In genomic region chr6:28943223-28943556, GRCh38 we compare ENCODE assay signal across 8 cellular contexts. TPM values are rescaled to one million over a fixed set of nuclear protein-coding genes. Genes with fewer than 3 reads are reported as not detected.
DNase-seq lines count a peak whose midpoint lies in the region; ATAC-seq and TF ChIP-seq lines count a peak whose summit lies in the region.

No MANE protein-coding gene starts in this region.

- H3K36me3 ChIP-seq in HUES64 (ENCODE audit: insufficient read depth, low read length) (no peaks in the 10 kb centered on the region), testis (ENCODE audit: low read depth, missing control alignments) (no peaks in the 10 kb centered on the region)

- H3K27ac Mint-ChIP-seq in CD14-positive monocyte (peak overlapping the region in 4 of 7 donors; percentile 61 to 90 (median 84)), brain (peak overlapping the region in 2 of 5 experiments; percentile 70 to 86)
- peak overlapping the region; percentile 90 to 94 for H3K27ac Mint-ChIP-seq in natural killer cell treated with Interleukin-12 subunit alpha and Interleukin-12 subunit beta and Interleukin-15 and Interleukin-18, amount 100 ng/mL, for 72 hours

- no peaks in the 10 kb centered on the region for H3K27me3 Mint-ChIP-seq in CD14-positive monocyte (ENCODE audit: low read depth in 3 of 3)
- H3K27me3 Mint-ChIP-seq in brain: peaks cover 13% of the 10 kb centered on the region
- H3K27me3 Mint-ChIP-seq in natural killer cell treated with Interleukin-12 subunit alpha and Interleukin-12 subunit beta and Interleukin-15 and Interleukin-18, amount 100 ng/mL, for 72 hours: no peaks in the 10 kb centered on the region

- no peaks in the 10 kb centered on the region for H3K4me1 ChIP-seq in HUES64 (ENCODE audit: insufficient read depth, low read length)
- peaks cover 10% of the 10 kb centered on the region for H3K4me1 ChIP-seq in testis

- H3K9ac ChIP-seq in HUES64 (ENCODE audit: low read depth, low read length): no peak overlapping the region

- TF ChIP-seq CTCF in CD14-positive monocyte (IDR thresholded peaks at IDR 0.05) (no peak), brain (conservative IDR thresholded peaks at IDR 0.05) (no peak), testis (IDR thresholded peaks at IDR 0.05) (no peak)

- H3K27me3 ChIP-seq in HUES64 (ENCODE audit: insufficient read depth, low read length) (no peaks in the 10 kb centered on the region), testis (no peaks in the 10 kb centered on the region)

- TF ChIP-seq POLR2A in testis (IDR thresholded peaks at IDR 0.05): no peak

- no peak overlapping the region for H3K27ac ChIP-seq in HUES64 (ENCODE audit: low read depth, low read length)
- H3K27ac ChIP-seq in testis: no peak overlapping the region

- ATAC-seq in natural killer cell treated with Interleukin-12 subunit alpha and Interleukin-12 subunit beta and Interleukin-15 and Interleukin-18, amount 100 ng/mL, for 72 hours: no peak
- ATAC-seq in GM18517 (IDR thresholded peaks at IDR 0.05; ENCODE audit: unreplicated experiment): no peak

- H3K4me3 ChIP-seq in HUES64 (ENCODE audit: low read length): peak overlapping the region; percentile 80
- peak overlapping the region in 1 of 2 donors; percentile 67 for H3K4me3 ChIP-seq in testis

- H3K4me3 Mint-ChIP-seq in CD14-positive monocyte (peak overlapping the region; percentile 86 to 91), brain (peak overlapping the region; percentile 92 to 97 (median 95))
- peak overlapping the region; percentile 85 for H3K4me3 Mint-ChIP-seq in natural killer cell treated with Interleukin-12 subunit alpha and Interleukin-12 subunit beta and Interleukin-15 and Interleukin-18, amount 100 ng/mL, for 72 hours

- WGBS in HUES64: 71% methylated on average over 6 of the region's 6 CpGs
- WGBS in testis, 2 donors: 31 to 39% methylated on average over 6 of the region's 6 CpGs

- DNase-seq in CD14-positive monocyte (ENCODE audit: low spot score) (no peak), SIG-M5 treated with dmso at 0.1 percent for 504 hours (lab: John Stamatoyannopoulos, UW; ENCODE audit: unreplicated experiment) (no peak), activated gamma-delta T cell treated with Interleukin-2 at 50 U/mL for 16 hours (no peak), testis (no peak)
- no peak for DNase-seq in natural killer cell treated with Interleukin-12 subunit alpha and Interleukin-12 subunit beta and Interleukin-15 and Interleukin-18, amount 100 ng/mL, for 72 hours (ENCODE audit: low spot score)

- H3K36me3 Mint-ChIP-seq in CD14-positive monocyte: no peaks in the 10 kb centered on the region
- H3K36me3 Mint-ChIP-seq in brain: no peaks in the 10 kb centered on the region
- H3K36me3 Mint-ChIP-seq in natural killer cell treated with Interleukin-12 subunit alpha and Interleukin-12 subunit beta and Interleukin-15 and Interleukin-18, amount 100 ng/mL, for 72 hours: no peaks in the 10 kb centered on the region

- intact Hi-C loops in CD14-positive monocyte (cut with micrococcal nuclease) (loop anchor here (1.0 to 10.0 kb wide), 4 partner anchors 39 to 108 kb away; no protein-coding TSS in a partner anchor), testis (cut with DNase I; ENCODE audit: low total_unique reads) (loop anchor here (5.0 kb wide), 1 partner anchor 39 kb away; no protein-coding TSS in a partner anchor)

- no peaks in the 10 kb centered on the region for H3K9me3 ChIP-seq in HUES64 (ENCODE audit: insufficient read depth, low read depth, low read length)
- H3K9me3 ChIP-seq in testis: no peaks in the 10 kb centered on the region

- H3K4me1 Mint-ChIP-seq in CD14-positive monocyte (peaks cover 60% of the 10 kb centered on the region), brain (peaks cover 30% of the 10 kb centered on the region)
- peaks cover 51 to 53% of the 10 kb centered on the region in 2 donors for H3K4me1 Mint-ChIP-seq in natural killer cell treated with Interleukin-12 subunit alpha and Interleukin-12 subunit beta and Interleukin-15 and Interleukin-18, amount 100 ng/mL, for 72 hours (ENCODE audit: low read depth in 2 of 2)

- H3K9me3 Mint-ChIP-seq in CD14-positive monocyte (peaks cover 0 to 6% (median 0%) of the 10 kb centered on the region in 7 donors), brain (peaks cover 0 to 22% (median 4%) of the 10 kb centered on the region in 5 experiments)
- no peaks in the 10 kb centered on the region for H3K9me3 Mint-ChIP-seq in natural killer cell treated with Interleukin-12 subunit alpha and Interleukin-12 subunit beta and Interleukin-15 and Interleukin-18, amount 100 ng/mL, for 72 hours

RNA-seq across cellular contexts. Expression of gene TRIM27, which starts 19.4 kb away (rescaled TPM):
- polyA plus RNA-seq in CD14-positive monocyte (10 to 100 TPM; 42.2 to 44.0 TPM), brain (ENCODE audit: insufficient read depth, low read depth, low replicate concordance) (54.7 TPM), testis (ENCODE audit: insufficient read depth, low read depth, low replicate concordance) (29.8 TPM)
- 53.2 TPM for polyA plus RNA-seq in HUES64 (2013, experiment 1 of 2)
- 44.4 TPM for polyA plus RNA-seq in HUES64 (2013, experiment 2 of 2)
- 10 to 100 TPM; 49.1 to 74.0 TPM for total RNA-seq in natural killer cell treated with Interleukin-12 subunit alpha and Interleukin-12 subunit beta and Interleukin-15 and Interleukin-18, amount 100 ng/mL, for 72 hours
- 10 to 100 TPM; 61.4 to 81.2 TPM for total RNA-seq in testis
